ENCODE assay signal across 8 cellular contexts in genomic region chr5:168219515-168220410, GRCh38.
DNase-seq lines count a peak whose midpoint lies in the region; ATAC-seq, FAIRE-seq and TF ChIP-seq lines count a peak whose summit lies in the region.

No MANE protein-coding gene starts in this region.

- peak; percentile 82 to 87 for TF ChIP-seq CTCF in tibial artery (IDR thresholded peaks at IDR 0.05)

- H3K27ac Mint-ChIP-seq in CD4-positive, alpha-beta memory T cell, result no peak overlapping the region

- ATAC-seq in GM18520 (IDR thresholded peaks at IDR 0.05; ENCODE audit: unreplicated experiment) (peak; percentile 94), HG02943 (IDR thresholded peaks at IDR 0.05; ENCODE audit: low read depth, unreplicated experiment) (peak; percentile 88)

- intact Hi-C loops in CD4-positive, alpha-beta memory T cell (cut with micrococcal nuclease), result loop anchor here (1.0 kb wide), 1 partner anchor 105 kb away; no protein-coding TSS in a partner anchor
- intact Hi-C loops in tibial artery (cut with DNase I; ENCODE audit: low total_unique reads), result loop anchor here (5.0 kb wide), 1 partner anchor 497 kb away; no protein-coding TSS in a partner anchor

- peaks cover 0 to 5% (median under 1%) of the 10 kb centered on the region in 4 donors for H3K4me1 Mint-ChIP-seq in CD4-positive, alpha-beta memory T cell

- H3K27me3 Mint-ChIP-seq in CD4-positive, alpha-beta memory T cell, result peaks cover 2 to 3% of the 10 kb centered on the region in 2 donors

- FAIRE-seq in endometrium (lab: Jason Lieb, UNC), result peak; percentile 86

- CTCF ChIA-PET in CD4-positive, alpha-beta memory T cell (lab: Charles Lee; ENCODE audit: partially characterized antibody), result interaction anchor here (0.6 to 4.5 kb wide), 29 partner anchors 8 to 1349 kb away, joined by 3 to 47 read pairs (median 5); no protein-coding TSS in a partner anchor

- H3K36me3 ChIP-seq in CD4-positive, alpha-beta memory T cell (ENCODE audit: insufficient read depth, low read length), result no peaks in the 10 kb centered on the region
- no peaks in the 10 kb centered on the region for H3K36me3 ChIP-seq in tibial artery

- H3K27me3 ChIP-seq in CD4-positive, alpha-beta memory T cell (ENCODE audit: insufficient read depth, low read length), result no peaks in the 10 kb centered on the region
- peaks cover 0 to 16% of the 10 kb centered on the region in 2 donors for H3K27me3 ChIP-seq in tibial artery

- H3K9me3 ChIP-seq in CD4-positive, alpha-beta memory T cell (ENCODE audit: control insufficient read depth in 1 of 2, low read length in 2 of 2), result no peaks in the 10 kb centered on the region
- no peaks in the 10 kb centered on the region for H3K9me3 ChIP-seq in tibial artery

- H3K9me3 Mint-ChIP-seq in CD4-positive, alpha-beta memory T cell, result no peaks in the 10 kb centered on the region

- no peaks in the 10 kb centered on the region for H3K36me3 Mint-ChIP-seq in CD4-positive, alpha-beta memory T cell

- H3K4me1 ChIP-seq in CD4-positive, alpha-beta memory T cell (ENCODE audit: insufficient read depth, low read length), result no peaks in the 10 kb centered on the region
- H3K4me1 ChIP-seq in tibial artery, result peaks cover 0 to 5% (median 2%) of the 10 kb centered on the region in 4 donors

- peak in 4 of 5 donors; percentile 36 to 46 (median 41) for DNase-seq in CD4-positive, alpha-beta memory T cell
- peak; percentile 62 for DNase-seq in NCI-H146 treated with DMSO at 0.1 percent for 48 hours (lab: John Stamatoyannopoulos, UW; ENCODE audit: unreplicated experiment)
- peak; percentile 34 for DNase-seq in T1000 (lab: John Stamatoyannopoulos, UW)
- peak; percentile 95 for DNase-seq in medulla oblongata (ENCODE audit: extremely low spot score)
- DNase-seq in tibial artery, result no peak

- H3K27ac ChIP-seq in CD4-positive, alpha-beta memory T cell (ENCODE audit: low read depth, low read length), result no peak overlapping the region
- no peak overlapping the region for H3K27ac ChIP-seq in tibial artery

- H3K4me3 ChIP-seq in CD4-positive, alpha-beta memory T cell (ENCODE audit: low read length in 2 of 2), result no peak overlapping the region
- no peak overlapping the region for H3K4me3 ChIP-seq in tibial artery

- POLR2A ChIA-PET in CD4-positive, alpha-beta memory T cell (lab: Charles Lee; ENCODE audit: partially characterized antibody), result interaction anchor here (0.6 to 1.4 kb wide), 2 partner anchors 8 to 11 kb away, joined by 3 to 6 read pairs; no protein-coding TSS in a partner anchor

- H3K4me3 Mint-ChIP-seq in CD4-positive, alpha-beta memory T cell, result peak overlapping the region in 5 of 8 donors; percentile 27 to 49 (median 42)

Comparison
In these comparisons a context has a peak if more than half of its experiments do, and no peak if none do; other contexts are left out.
1. DNase-seq: peak in CD4-positive, alpha-beta memory T cell (4 of 5), NCI-H146 treated with DMSO at 0.1 percent for 48 hours (single experiment), T1000 (single experiment) and medulla oblongata (single experiment); none in tibial artery (0 of 2).